12 cellular contexts compared by ENCODE assay signal in the genomic region with DNA sequence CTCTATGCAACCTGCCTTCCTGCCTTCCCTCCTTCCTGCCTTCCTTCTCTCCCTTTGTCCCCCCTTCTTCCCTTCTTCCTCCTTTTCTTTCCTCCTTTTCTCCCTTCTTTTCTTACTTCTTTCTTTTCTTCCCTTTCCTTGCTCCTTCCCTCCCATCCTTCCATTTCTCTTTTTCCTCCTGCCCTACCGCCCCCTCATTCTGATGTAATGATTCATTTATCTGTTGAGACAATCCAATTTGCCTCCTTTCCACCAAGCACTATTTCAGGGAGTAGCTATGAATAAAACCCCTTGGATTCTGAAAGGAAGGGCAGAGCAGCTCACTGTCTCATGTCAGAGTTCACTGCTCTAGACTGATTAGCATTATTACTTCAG.
DNase-seq lines count a peak whose midpoint lies in the region; ATAC-seq and TF ChIP-seq lines count a peak whose summit lies in the region.
"Had no signal": no experiment of that assay in that cellular context is flagged by ENCODE, and none has a peak within 500 bp of the region (broad histone marks: within the 10 kb centered on the region; RNA-seq: fewer than 3 reads in every experiment).

No MANE protein-coding gene starts in this region.

- H3K4me1 ChIP-seq in ascending aorta, result peaks cover 3 to 41% of the 10 kb centered on the region in 2 donors
- H3K4me1 ChIP-seq in hepatocyte (ENCODE audit: insufficient read depth), result peaks cover 34% of the 10 kb centered on the region
- peaks cover 7% of the 10 kb centered on the region for H3K4me1 ChIP-seq in skeletal muscle satellite cell (ENCODE audit: control insufficient read depth, insufficient read depth, low read length)
- H3K4me1 ChIP-seq: pancreas had no signal

- TF ChIP-seq CTCF in ascending aorta (IDR thresholded peaks at IDR 0.05) (no peak), hepatocyte (IDR thresholded peaks at IDR 0.05; ENCODE audit: poor library complexity) (no peak)

- intact Hi-C loops in ascending aorta (cut with DNase I), result loop anchor here (5.0 kb wide), 1 partner anchor 421 kb away; no protein-coding TSS in a partner anchor

- WGBS in hepatocyte (ENCODE audit: low lambda C conversion rate, missing lambda C conversion rate), result 90% methylated on average over 1 of the region's 1 CpG

- H3K4me2 ChIP-seq in hepatocyte (no peak overlapping the region), skeletal muscle satellite cell (ENCODE audit: low read length) (peak overlapping the region; percentile 16)

- H3K9me2 ChIP-seq in hepatocyte (replicated peaks; ENCODE audit: insufficient read depth), result no peaks in the 10 kb centered on the region

- no peak overlapping the region for H3K4me3 ChIP-seq in ascending aorta
- no peak overlapping the region for H3K4me3 ChIP-seq in hepatocyte
- H3K4me3 ChIP-seq in skeletal muscle satellite cell (ENCODE audit: low read length), result no peak overlapping the region
- H3K4me3 ChIP-seq: pancreas, stomach had no signal

- peak overlapping the region; percentile 21 to 30 for H3K27ac ChIP-seq in ascending aorta
- peak overlapping the region; percentile 6 for H3K27ac ChIP-seq in hepatocyte
- no peak overlapping the region for H3K27ac ChIP-seq in substantia nigra (ENCODE audit: low read depth, low read length, poor library complexity, severe bottlenecking)
- H3K27ac ChIP-seq: pancreas, stomach had no signal

- H3K9me3 ChIP-seq in ascending aorta, result no peaks in the 10 kb centered on the region
- H3K9me3 ChIP-seq in hepatocyte (ENCODE audit: low read depth), result no peaks in the 10 kb centered on the region
- H3K9me3 ChIP-seq in skeletal muscle satellite cell (replicated peaks; ENCODE audit: low read length), result no peaks in the 10 kb centered on the region
- H3K9me3 ChIP-seq: pancreas, stomach had no signal

- H4K20me1 ChIP-seq in hepatocyte (ENCODE audit: insufficient read depth, poor library complexity, severe bottlenecking), result no peaks in the 10 kb centered on the region

- no peaks in the 10 kb centered on the region for H3K27me3 ChIP-seq in ascending aorta
- H3K27me3 ChIP-seq in hepatocyte, result no peaks in the 10 kb centered on the region
- peaks cover 3% of the 10 kb centered on the region for H3K27me3 ChIP-seq in skeletal muscle satellite cell (ENCODE audit: control insufficient read depth, insufficient read depth, low read length)
- H3K27me3 ChIP-seq: pancreas, stomach had no signal

- H3K9ac ChIP-seq in skeletal muscle satellite cell (ENCODE audit: low read depth, low read length), result no peak overlapping the region

- no peak overlapping the region for H2AFZ ChIP-seq in hepatocyte

- ATAC-seq in HG03354 (IDR thresholded peaks at IDR 0.05; ENCODE audit: poor library complexity, severe bottlenecking, unreplicated experiment), result peak; percentile 2
- no peak for ATAC-seq in SK-N-SH treated with all-trans-retinoic acid at 6 μM for 48 hours

- no peaks in the 10 kb centered on the region for H3K36me3 ChIP-seq in ascending aorta
- no peaks in the 10 kb centered on the region for H3K36me3 ChIP-seq in hepatocyte (replicated peaks; ENCODE audit: insufficient read depth, low read depth)
- no peaks in the 10 kb centered on the region for H3K36me3 ChIP-seq in skeletal muscle satellite cell (ENCODE audit: insufficient read depth, low read length)
- H3K36me3 ChIP-seq: pancreas, stomach had no signal

- DNase-seq in ascending aorta (ENCODE audit: low spot score in 2 of 2) (no peak), hepatocyte (ENCODE audit: low spot score) (no peak), DMS153 treated with DMSO at 0.1 percent for 48 hours (lab: John Stamatoyannopoulos, UW; ENCODE audit: unreplicated experiment) (no peak), activated gamma-delta T cell treated with Interleukin-2 at 50 U/mL for 16 hours (no peak), substantia nigra (lab: John Stamatoyannopoulos, UW) (no peak)
- DNase-seq: DMS79 treated with DMSO at 0.1 percent for 48 hours, NCI-H1436 treated with DMSO at 0.1 percent for 48 hours had no signal

- no peaks in the 10 kb centered on the region for H3K79me2 ChIP-seq in hepatocyte

TF ChIP-seq in SK-N-SH treated with all-trans-retinoic acid at 6 μM for 48 hours, 23 proteins besides CTCF, POLR2A, EP300 and RAD21 (continues in another document):
- TF ChIP-seq, protein P1, sequence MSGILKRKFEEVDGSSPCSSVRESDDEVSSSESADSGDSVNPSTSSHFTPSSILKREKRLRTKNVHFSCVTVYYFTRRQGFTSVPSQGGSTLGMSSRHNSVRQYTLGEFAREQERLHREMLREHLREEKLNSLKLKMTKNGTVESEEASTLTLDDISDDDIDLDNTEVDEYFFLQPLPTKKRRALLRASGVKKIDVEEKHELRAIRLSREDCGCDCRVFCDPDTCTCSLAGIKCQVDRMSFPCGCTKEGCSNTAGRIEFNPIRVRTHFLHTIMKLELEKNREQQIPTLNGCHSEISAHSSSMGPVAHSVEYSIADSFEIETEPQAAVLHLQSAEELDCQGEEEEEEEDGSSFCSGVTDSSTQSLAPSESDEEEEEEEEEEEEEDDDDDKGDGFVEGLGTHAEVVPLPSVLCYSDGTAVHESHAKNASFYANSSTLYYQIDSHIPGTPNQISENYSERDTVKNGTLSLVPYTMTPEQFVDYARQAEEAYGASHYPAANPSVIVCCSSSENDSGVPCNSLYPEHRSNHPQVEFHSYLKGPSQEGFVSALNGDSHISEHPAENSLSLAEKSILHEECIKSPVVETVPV (CRISPR knock-in tag; IDR thresholded peaks at IDR 0.05), result no peak
- TF ChIP-seq RARB (CRISPR knock-in tag; IDR thresholded peaks at IDR 0.05), result no peak
- TF ChIP-seq, protein P2, sequence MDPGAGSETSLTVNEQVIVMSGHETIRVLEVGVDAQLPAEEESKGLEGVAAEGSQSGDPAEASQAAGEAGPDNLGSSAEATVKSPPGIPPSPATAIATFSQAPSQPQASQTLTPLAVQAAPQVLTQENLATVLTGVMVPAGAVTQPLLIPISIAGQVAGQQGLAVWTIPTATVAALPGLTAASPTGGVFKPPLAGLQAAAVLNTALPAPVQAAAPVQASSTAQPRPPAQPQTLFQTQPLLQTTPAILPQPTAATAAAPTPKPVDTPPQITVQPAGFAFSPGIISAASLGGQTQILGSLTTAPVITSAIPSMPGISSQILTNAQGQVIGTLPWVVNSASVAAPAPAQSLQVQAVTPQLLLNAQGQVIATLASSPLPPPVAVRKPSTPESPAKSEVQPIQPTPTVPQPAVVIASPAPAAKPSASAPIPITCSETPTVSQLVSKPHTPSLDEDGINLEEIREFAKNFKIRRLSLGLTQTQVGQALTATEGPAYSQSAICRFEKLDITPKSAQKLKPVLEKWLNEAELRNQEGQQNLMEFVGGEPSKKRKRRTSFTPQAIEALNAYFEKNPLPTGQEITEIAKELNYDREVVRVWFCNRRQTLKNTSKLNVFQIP (CRISPR knock-in tag; IDR thresholded peaks at IDR 0.05; ENCODE audit: borderline replicate concordance, low read depth), result no peak
- TF ChIP-seq, protein P3, sequence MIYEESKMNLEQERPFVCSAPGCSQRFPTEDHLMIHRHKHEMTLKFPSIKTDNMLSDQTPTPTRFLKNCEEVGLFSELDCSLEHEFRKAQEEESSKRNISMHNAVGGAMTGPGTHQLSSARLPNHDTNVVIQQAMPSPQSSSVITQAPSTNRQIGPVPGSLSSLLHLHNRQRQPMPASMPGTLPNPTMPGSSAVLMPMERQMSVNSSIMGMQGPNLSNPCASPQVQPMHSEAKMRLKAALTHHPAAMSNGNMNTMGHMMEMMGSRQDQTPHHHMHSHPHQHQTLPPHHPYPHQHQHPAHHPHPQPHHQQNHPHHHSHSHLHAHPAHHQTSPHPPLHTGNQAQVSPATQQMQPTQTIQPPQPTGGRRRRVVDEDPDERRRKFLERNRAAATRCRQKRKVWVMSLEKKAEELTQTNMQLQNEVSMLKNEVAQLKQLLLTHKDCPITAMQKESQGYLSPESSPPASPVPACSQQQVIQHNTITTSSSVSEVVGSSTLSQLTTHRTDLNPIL (CRISPR knock-in tag; IDR thresholded peaks at IDR 0.05; ENCODE audit: low read depth), result no peak
- TF ChIP-seq CSDC2 (CRISPR knock-in tag; IDR thresholded peaks at IDR 0.05), result no peak
- TF ChIP-seq BACH2 (CRISPR knock-in tag; IDR thresholded peaks at IDR 0.05; ENCODE audit: borderline replicate concordance), result no peak
- no peak for TF ChIP-seq PPARA (CRISPR knock-in tag; IDR thresholded peaks at IDR 0.05; ENCODE audit: borderline replicate concordance)
- TF ChIP-seq GLIS3 (CRISPR knock-in tag; IDR thresholded peaks at IDR 0.05), result no peak
- no peak for TF ChIP-seq SNAI2 (CRISPR knock-in tag; IDR thresholded peaks at IDR 0.05)
- TF ChIP-seq ZFP3 (CRISPR knock-in tag; IDR thresholded peaks at IDR 0.05), result no peak
- no peak for TF ChIP-seq ZNF8 (CRISPR knock-in tag; IDR thresholded peaks at IDR 0.05)
- TF ChIP-seq TOX (CRISPR knock-in tag; IDR thresholded peaks at IDR 0.05; ENCODE audit: borderline replicate concordance), result no peak
- TF ChIP-seq, protein P4, sequence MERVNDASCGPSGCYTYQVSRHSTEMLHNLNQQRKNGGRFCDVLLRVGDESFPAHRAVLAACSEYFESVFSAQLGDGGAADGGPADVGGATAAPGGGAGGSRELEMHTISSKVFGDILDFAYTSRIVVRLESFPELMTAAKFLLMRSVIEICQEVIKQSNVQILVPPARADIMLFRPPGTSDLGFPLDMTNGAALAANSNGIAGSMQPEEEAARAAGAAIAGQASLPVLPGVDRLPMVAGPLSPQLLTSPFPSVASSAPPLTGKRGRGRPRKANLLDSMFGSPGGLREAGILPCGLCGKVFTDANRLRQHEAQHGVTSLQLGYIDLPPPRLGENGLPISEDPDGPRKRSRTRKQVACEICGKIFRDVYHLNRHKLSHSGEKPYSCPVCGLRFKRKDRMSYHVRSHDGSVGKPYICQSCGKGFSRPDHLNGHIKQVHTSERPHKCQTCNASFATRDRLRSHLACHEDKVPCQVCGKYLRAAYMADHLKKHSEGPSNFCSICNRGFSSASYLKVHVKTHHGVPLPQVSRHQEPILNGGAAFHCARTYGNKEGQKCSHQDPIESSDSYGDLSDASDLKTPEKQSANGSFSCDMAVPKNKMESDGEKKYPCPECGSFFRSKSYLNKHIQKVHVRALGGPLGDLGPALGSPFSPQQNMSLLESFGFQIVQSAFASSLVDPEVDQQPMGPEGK (CRISPR knock-in tag; IDR thresholded peaks at IDR 0.05; ENCODE audit: borderline replicate concordance), result no peak
- TF ChIP-seq ZNF565 (CRISPR knock-in tag; conservative IDR thresholded peaks at IDR 0.05; ENCODE audit: low read depth), result no peak
- no peak for TF ChIP-seq TCF4 (CRISPR knock-in tag; IDR thresholded peaks at IDR 0.05; ENCODE audit: borderline replicate concordance)
- TF ChIP-seq OSR1 (CRISPR knock-in tag; IDR thresholded peaks at IDR 0.05), result no peak
